28 cellular contexts compared by ENCODE assay signal in the genomic region with DNA sequence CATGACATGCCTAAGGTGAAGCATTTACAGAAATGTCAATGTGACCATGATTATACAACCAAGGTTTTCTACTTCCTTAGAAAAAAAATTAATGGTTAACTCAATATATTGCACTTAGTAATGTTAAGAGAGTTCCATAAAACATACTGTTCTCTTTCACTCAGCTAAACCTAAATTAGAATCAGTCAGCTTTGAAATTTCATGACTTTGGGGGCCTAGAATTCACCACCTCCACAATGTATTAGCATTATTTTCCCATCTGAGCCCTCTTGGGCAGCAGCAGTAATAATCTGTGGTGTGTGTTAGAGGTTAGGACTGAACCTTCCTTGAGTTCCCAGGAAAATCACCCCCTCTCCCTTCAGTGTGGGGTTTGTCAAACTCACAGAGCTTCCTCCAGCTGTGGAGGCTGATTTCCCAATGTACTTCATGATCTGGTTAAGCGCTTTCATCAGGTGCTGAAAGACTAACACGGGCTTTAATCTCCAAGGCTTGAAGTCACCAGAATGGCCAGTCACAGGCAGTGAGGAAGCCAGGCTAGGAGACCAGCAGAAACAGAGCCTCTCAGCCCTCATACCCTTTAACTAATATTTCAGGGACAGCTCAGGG. TPM values are rescaled to one million over a fixed set of nuclear protein-coding genes. Genes with fewer than 3 reads are reported as not detected.
DNase-seq lines count a peak whose midpoint lies in the region; ATAC-seq, FAIRE-seq and TF ChIP-seq lines count a peak whose summit lies in the region.
"Had no signal": no experiment of that assay in that cellular context is flagged by ENCODE, and none has a peak within 500 bp of the region (broad histone marks: within the 10 kb centered on the region; RNA-seq: fewer than 3 reads in every experiment).

No MANE protein-coding gene starts in this region.

- H2AFZ ChIP-seq in K562 (ENCODE audit: low read depth, low read length) = no peak overlapping the region

- no peak overlapping the region for H3K4me3 Mint-ChIP-seq in CD4-positive, alpha-beta memory T cell
- H3K4me3 Mint-ChIP-seq: activated naive CD8-positive, alpha-beta T cell treated with anti-CD3 and anti-CD28 coated beads, Interleukin-2, amount 50 U/mL, for 24 hours; CD4-positive, CD25-positive, alpha-beta regulatory T cell; dendritic cell treated with granulocyte-macrophage colony-stimulating factor and Interleukin-4, amounts not matched to agents 40 ng/mL and 50 ng/mL, for 4 days; H9; nephron progenitor cell; stimulated activated naive CD8-positive, alpha-beta T cell treated with anti-CD3 and anti-CD28 coated beads, Interleukin-15, Interleukin-2, amounts not matched to agents 100 ng/mL and 50 ng/mL, for 24 hours had no signal

- FAIRE-seq in K562 (lab: Jason Lieb, UNC) (no peak), pancreas (lab: Jason Lieb, UNC) (peak; percentile 90)
- FAIRE-seq: GM12891 had no signal

- intact Hi-C loops in K562 (cut with micrococcal nuclease) (no loop called here), left colon (cut with DNase I, micrococcal nuclease) (loop anchor here in 1 of 2 donors (2.0 kb wide), 1 partner anchor 32 kb away; no protein-coding TSS in a partner anchor), pancreas (cut with DNase I) (no loop called here)
- intact Hi-C loops in CD4-positive, alpha-beta memory T cell (cut with micrococcal nuclease) = no loop called here

- no peak for TF ChIP-seq EP300 in K562 (IDR thresholded peaks at IDR 0.05; ENCODE audit: low read length)

- POLR2A ChIA-PET in K562 (lab: Yijun Ruan, JAX) = interaction anchor here (0.6 to 0.7 kb wide), 2 partner anchors 23 to 256 kb away, joined by 3 read pairs; no protein-coding TSS in a partner anchor
- POLR2A ChIA-PET in CD4-positive, alpha-beta memory T cell (lab: Charles Lee; ENCODE audit: partially characterized antibody) = no interaction called here

- no peaks in the 10 kb centered on the region for H3K9me1 ChIP-seq in K562 (ENCODE audit: control insufficient read depth, insufficient read depth, low read length)

- DNase-seq in HT-29 (ENCODE audit: low spot score) (peak; percentile 58), K562 (ENCODE audit: extremely low read depth in 1 of 4, low spot score in 3 of 4) (no peak), left colon (peak in 1 of 2 donors; percentile 13), pancreas (no peak), amygdala (lab: John Stamatoyannopoulos, UW) (no peak)
- DNase-seq in activated CD4-positive, alpha-beta T cell treated with anti-CD3 and anti-CD28 coated beads, Interleukin-2, amount 50 U/mL, for 4 hours = no peak
- no peak for DNase-seq in activated CD4-positive, alpha-beta T cell treated with anti-CD3 and anti-CD28 coated beads for 1 hour
- no peak for DNase-seq in CD4-positive, alpha-beta memory T cell
- DNase-seq: activated CD4-positive, alpha-beta T cell treated with anti-CD3 and anti-CD28 coated beads, Interleukin-2, amount 50 U/mL, for 1 hour; activated effector memory CD4-positive, alpha-beta T cell treated with anti-CD3 and anti-CD28 coated beads, Interleukin-2, amount 50 U/mL, for 16 hours; activated naive CD8-positive, alpha-beta T cell treated with anti-CD3 and anti-CD28 coated beads, Interleukin-2, amount 50 U/mL, for 24 hours; CD4-positive, CD25-positive, alpha-beta regulatory T cell; DMS79 treated with DMSO at 0.1 percent for 48 hours; H9; heart left ventricle; Karpas-422; NCI-H1105 treated with DMSO at 0.1 percent for 48 hours; NCI-H2107; NCI-H510A treated with DMSO at 0.1 percent for 48 hours; nephron progenitor cell; stimulated activated CD4-positive, alpha-beta T cell treated with anti-CD3 and anti-CD28 coated beads, Interleukin-4, amount 100 ng/mL, for 1 hour had no signal

- H3K4me1 ChIP-seq in K562 (replicated peaks in 1 of 2; ENCODE audit: control insufficient read depth in 2 of 2, insufficient read depth in 2 of 2, low read length in 2 of 2) = no peaks in the 10 kb centered on the region
- peaks cover 0 to 15% (median 12%) of the 10 kb centered on the region in 3 donors for H3K4me1 ChIP-seq in pancreas
- H3K4me1 ChIP-seq in CD4-positive, alpha-beta memory T cell (ENCODE audit: insufficient read depth, low read length) = no peaks in the 10 kb centered on the region
- H3K4me1 ChIP-seq: heart left ventricle, tibial nerve had no signal

- WGBS in K562 (ENCODE audit: insufficient coverage, low coverage, missing lambda C conversion rate) = 11% methylated on average over 2 of the region's 2 CpGs
- WGBS in pancreas, 2 donors = 49 to 64% methylated on average over 2 of the region's 2 CpGs

- H3K36me3 Mint-ChIP-seq in CD4-positive, alpha-beta memory T cell = no peaks in the 10 kb centered on the region
- H3K36me3 Mint-ChIP-seq: CD4-positive, CD25-positive, alpha-beta regulatory T cell had no signal

- H3K27ac Mint-ChIP-seq in CD4-positive, alpha-beta memory T cell = no peak overlapping the region
- H3K27ac Mint-ChIP-seq: activated naive CD8-positive, alpha-beta T cell treated with anti-CD3 and anti-CD28 coated beads, Interleukin-2, amount 50 U/mL, for 24 hours; CD4-positive, CD25-positive, alpha-beta regulatory T cell; dendritic cell treated with granulocyte-macrophage colony-stimulating factor and Interleukin-4, amounts not matched to agents 40 ng/mL and 50 ng/mL, for 4 days; H9; nephron progenitor cell; progenitor cell of endocrine pancreas; stimulated activated naive CD8-positive, alpha-beta T cell treated with anti-CD3 and anti-CD28 coated beads, Interleukin-15, Interleukin-2, amounts not matched to agents 100 ng/mL and 50 ng/mL, for 24 hours had no signal

- H3K4me2 ChIP-seq in K562 (ENCODE audit: insufficient read depth, low read length) = no peak overlapping the region

- H3K27me3 Mint-ChIP-seq in CD4-positive, alpha-beta memory T cell = peaks cover 2 to 6% of the 10 kb centered on the region in 2 donors
- H3K27me3 Mint-ChIP-seq: activated naive CD8-positive, alpha-beta T cell treated with anti-CD3 and anti-CD28 coated beads, Interleukin-2, amount 50 U/mL, for 24 hours; dendritic cell treated with granulocyte-macrophage colony-stimulating factor and Interleukin-4, amounts not matched to agents 40 ng/mL and 50 ng/mL, for 4 days; progenitor cell of endocrine pancreas; stimulated activated naive CD8-positive, alpha-beta T cell treated with anti-CD3 and anti-CD28 coated beads, Interleukin-15, Interleukin-2, amounts not matched to agents 100 ng/mL and 50 ng/mL, for 24 hours had no signal

- no peak overlapping the region for H3K4me3 ChIP-seq in K562
- no peak overlapping the region for H3K4me3 ChIP-seq in pancreas
- H3K4me3 ChIP-seq in CD4-positive, alpha-beta memory T cell (ENCODE audit: low read length in 2 of 2) = no peak overlapping the region
- H3K4me3 ChIP-seq: heart left ventricle, skin epidermis, tibial nerve had no signal

- no peaks in the 10 kb centered on the region for H4K20me1 ChIP-seq in K562 (replicated peaks; ENCODE audit: control insufficient read depth, insufficient read depth, low read length)

- H3K27ac ChIP-seq in K562 (ENCODE audit: extremely low read depth, low read depth, low read length) (no peak overlapping the region), pancreas (peak overlapping the region in 3 of 4 donors; percentile 58 to 64 (median 62))
- no peak overlapping the region for H3K27ac ChIP-seq in CD4-positive, alpha-beta memory T cell (ENCODE audit: low read depth, low read length)
- H3K27ac ChIP-seq: heart left ventricle, skin epidermis had no signal

- H3K9me3 Mint-ChIP-seq in CD4-positive, alpha-beta memory T cell = peaks cover 0 to 3% (median 0%) of the 10 kb centered on the region in 8 donors
- H3K9me3 Mint-ChIP-seq: activated naive CD8-positive, alpha-beta T cell treated with anti-CD3 and anti-CD28 coated beads, Interleukin-2, amount 50 U/mL, for 24 hours; dendritic cell treated with granulocyte-macrophage colony-stimulating factor and Interleukin-4, amounts not matched to agents 40 ng/mL and 50 ng/mL, for 4 days; stimulated activated naive CD8-positive, alpha-beta T cell treated with anti-CD3 and anti-CD28 coated beads, Interleukin-15, Interleukin-2, amounts not matched to agents 100 ng/mL and 50 ng/mL, for 24 hours had no signal

- CTCF ChIA-PET in K562 (lab: Yijun Ruan, JAX; ENCODE audit: low intra/inter-chr PET ratio) = no interaction called here
- CTCF ChIA-PET in CD4-positive, alpha-beta memory T cell (lab: Charles Lee; ENCODE audit: partially characterized antibody) = no interaction called here

- H3K79me2 ChIP-seq in K562 (ENCODE audit: control insufficient read depth, insufficient read depth, low read length) = no peaks in the 10 kb centered on the region

- peaks cover 0 to 9% of the 10 kb centered on the region in 2 experiments; a peak in 3 of 5 replicates for H3K27me3 ChIP-seq in K562 (ENCODE audit: control insufficient read depth in 2 of 2, insufficient read depth in 2 of 2, low read length in 2 of 2)
- no peaks in the 10 kb centered on the region for H3K27me3 ChIP-seq in pancreas
- no peaks in the 10 kb centered on the region for H3K27me3 ChIP-seq in CD4-positive, alpha-beta memory T cell (ENCODE audit: insufficient read depth, low read length)
- H3K27me3 ChIP-seq: heart left ventricle, tibial nerve had no signal

- H3K36me3 ChIP-seq in K562 (ENCODE audit: control insufficient read depth, insufficient read depth, low read length) = no peaks in the 10 kb centered on the region
- H3K36me3 ChIP-seq in pancreas = no peaks in the 10 kb centered on the region
- H3K36me3 ChIP-seq in CD4-positive, alpha-beta memory T cell (ENCODE audit: insufficient read depth, low read length) = no peaks in the 10 kb centered on the region
- H3K36me3 ChIP-seq: heart left ventricle, tibial nerve had no signal

- H3K4me1 Mint-ChIP-seq in CD4-positive, alpha-beta memory T cell = no peaks in the 10 kb centered on the region
- H3K4me1 Mint-ChIP-seq: activated naive CD8-positive, alpha-beta T cell treated with anti-CD3 and anti-CD28 coated beads, Interleukin-2, amount 50 U/mL, for 24 hours; CD4-positive, CD25-positive, alpha-beta regulatory T cell had no signal

- in situ Hi-C loops in K562 (cut with MboI) = no loop called here

- TF ChIP-seq POLR2A in K562 (conservative IDR thresholded peaks at IDR 0.05) = no peak

- TF ChIP-seq CTCF in K562 (IDR thresholded peaks at IDR 0.05 in 2 of 3, conservative IDR thresholded peaks at IDR 0.05 in 1 of 3; ENCODE audit: insufficient read depth in 2 of 3, low read depth in 1 of 3, low read length in 3 of 3) (no peak), pancreas (IDR thresholded peaks at IDR 0.05) (no peak)

- H3K9ac ChIP-seq in K562 (ENCODE audit: insufficient read depth in 1 of 2, low read depth in 2 of 2, low read length in 2 of 2) = no peak overlapping the region

- ATAC-seq in K562 = peak; percentile 22; the same call in 2 of the 3 replicates
- ATAC-seq in left colon = peak; percentile 88
- peak; percentile 55 to 89 (median 84) for ATAC-seq in pancreas
- ATAC-seq: activated naive CD8-positive, alpha-beta T cell treated with anti-CD3 and anti-CD28 coated beads, Interleukin-2, amount 50 U/mL, for 24 hours; heart left ventricle; Right ventricle myocardium inferior had no signal

- BruUV-seq in K562 (replicated peaks; lab: Mats Ljungman, UMichigan) = no TSS peak

- H3K9me3 ChIP-seq in K562 (replicated peaks; ENCODE audit: control insufficient read depth, insufficient read depth, low read depth, low read length) (no peaks in the 10 kb centered on the region; the same call in 1 of the 2 replicates), pancreas (no peaks in the 10 kb centered on the region)
- no peaks in the 10 kb centered on the region for H3K9me3 ChIP-seq in CD4-positive, alpha-beta memory T cell (ENCODE audit: control insufficient read depth in 1 of 2, low read length in 2 of 2)
- H3K9me3 ChIP-seq: heart left ventricle, tibial nerve had no signal

- no peak for TF ChIP-seq RAD21 in K562 (CRISPR knock-in tag; conservative IDR thresholded peaks at IDR 0.05 in 1 of 2, IDR thresholded peaks at IDR 0.05 in 1 of 2)

RNA-seq across cellular contexts. Expression of gene UPP2, which starts 7.1 kb away (rescaled TPM):
- total RNA-seq in HT-29 (2014; rRNA removed; shearing (Covaris generic)) = not detected in 2 replicates
- not detected in 2 replicates for total RNA-seq in K562 (2011; cell fraction: chromatin; rRNA removed; ENCODE audit: low replicate concordance)
- total RNA-seq in K562 (2011; cell fraction: nucleolus; rRNA removed) = not detected in 2 replicates
- not detected in 2 replicates for total RNA-seq in K562 (2011; cell fraction: nucleoplasm; rRNA removed)
- total RNA-seq in K562 (2014; rRNA removed) (not detected in 2 replicates), K562 (2014; rRNA removed; fragmentation: Illumina TruSeq; extraction: Trizol) (not detected in 2 replicates), K562 (2015; rRNA removed; fragmentation: Illumina TruSeq; extraction: Trizol) (not detected in 2 replicates), K562 (2021) (not detected in 2 replicates), left colon (not detected), pancreas (not detected)
- polyA plus RNA-seq in K562 (2011; rRNA removed) (not detected in 2 replicates), K562 (2014; fragmentation: Illumina TruSeq; extraction: Trizol) (not detected in 2 replicates), K562 (2014; fragmentation: Nextera tagmentation; extraction: Ambion mirVana) (not detected), K562 (2014; rRNA removed) (not detected in 2 replicates), pancreas (not detected)
- not detected in 2 replicates for polyA plus RNA-seq in K562 (2011; cell fraction: cytosol; rRNA removed)
- polyA plus RNA-seq in K562 (2011; cell fraction: nucleus; rRNA removed) = not detected in 2 replicates
- 0.03 and 0.04 TPM in 2 replicates for polyA plus RNA-seq in K562 (2012)
- not detected in 2 replicates for polyA minus RNA-seq in K562 (2011; rRNA and poly(A)+ RNA removed)
- polyA minus RNA-seq in K562 (2011; cell fraction: cytosol; rRNA and poly(A)+ RNA removed) = not detected in 2 replicates
- polyA minus RNA-seq in K562 (2011; cell fraction: nucleus; rRNA and poly(A)+ RNA removed) = not detected in 2 replicates
- total RNA-seq in CD4-positive, alpha-beta memory T cell = not detected
- polyA plus RNA-seq in CD4-positive, alpha-beta memory T cell = not detected
- total RNA-seq: CD4-positive, CD25-positive, alpha-beta regulatory T cell; H9; heart left ventricle; progenitor cell of endocrine pancreas; Right ventricle myocardium inferior; tibial nerve had no signal
- polyA plus RNA-seq: CD4-positive, CD25-positive, alpha-beta regulatory T cell; heart left ventricle had no signal

Comparison
In these comparisons a context has a peak if more than half of its experiments do, and no peak if none do; other contexts are left out.
1. ATAC-seq: peak in every context shown above with its lines; median percentile 88 in left colon; 84 in pancreas; 22 in K562.
2. H3K27ac ChIP-seq: peak in pancreas (3 of 4); none in K562 (single experiment) and CD4-positive, alpha-beta memory T cell (single experiment).